1 cellular context compared by ENCODE assay signal in the genomic region with DNA sequence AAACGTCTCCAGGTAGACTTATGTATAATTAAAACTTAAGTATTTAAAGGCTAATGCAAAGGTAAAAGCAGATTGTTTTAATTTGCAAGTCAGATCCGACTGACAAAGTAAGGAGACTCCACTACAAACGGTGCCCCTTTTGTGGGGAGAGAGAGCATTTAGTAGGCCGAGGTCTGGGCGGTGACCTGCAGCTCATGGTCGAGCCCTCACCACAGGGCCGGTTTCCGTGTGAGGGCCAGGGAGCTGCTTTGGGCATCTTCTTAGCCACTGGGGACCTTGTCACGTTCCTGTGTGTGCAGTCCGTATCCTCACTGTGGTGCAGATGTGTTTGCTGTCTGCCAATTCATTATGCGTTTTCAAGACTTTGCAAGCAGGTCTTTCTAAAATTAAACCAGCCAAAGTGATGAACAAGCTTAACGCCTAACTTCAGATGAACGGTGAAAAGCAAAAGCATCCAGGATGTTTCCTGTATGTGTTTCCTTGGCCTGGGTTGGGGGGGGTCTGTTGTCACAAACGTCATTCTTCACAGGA.
TF ChIP-seq lines count a peak whose summit lies in the region.

No MANE protein-coding gene starts in this region.

TF ChIP-seq in SK-N-SH treated with all-trans-retinoic acid at 6 μM for 48 hours, 23 proteins besides CTCF, POLR2A, EP300 and RAD21 (continued from another document):
- TF ChIP-seq PATZ1 (CRISPR knock-in tag; IDR thresholded peaks at IDR 0.05; ENCODE audit: borderline replicate concordance) (no peak), ZFP3 (CRISPR knock-in tag; IDR thresholded peaks at IDR 0.05) (no peak), PPARA (CRISPR knock-in tag; IDR thresholded peaks at IDR 0.05; ENCODE audit: borderline replicate concordance) (no peak), OSR1 (CRISPR knock-in tag; IDR thresholded peaks at IDR 0.05) (no peak)
- TF ChIP-seq, protein P1, sequence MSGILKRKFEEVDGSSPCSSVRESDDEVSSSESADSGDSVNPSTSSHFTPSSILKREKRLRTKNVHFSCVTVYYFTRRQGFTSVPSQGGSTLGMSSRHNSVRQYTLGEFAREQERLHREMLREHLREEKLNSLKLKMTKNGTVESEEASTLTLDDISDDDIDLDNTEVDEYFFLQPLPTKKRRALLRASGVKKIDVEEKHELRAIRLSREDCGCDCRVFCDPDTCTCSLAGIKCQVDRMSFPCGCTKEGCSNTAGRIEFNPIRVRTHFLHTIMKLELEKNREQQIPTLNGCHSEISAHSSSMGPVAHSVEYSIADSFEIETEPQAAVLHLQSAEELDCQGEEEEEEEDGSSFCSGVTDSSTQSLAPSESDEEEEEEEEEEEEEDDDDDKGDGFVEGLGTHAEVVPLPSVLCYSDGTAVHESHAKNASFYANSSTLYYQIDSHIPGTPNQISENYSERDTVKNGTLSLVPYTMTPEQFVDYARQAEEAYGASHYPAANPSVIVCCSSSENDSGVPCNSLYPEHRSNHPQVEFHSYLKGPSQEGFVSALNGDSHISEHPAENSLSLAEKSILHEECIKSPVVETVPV (CRISPR knock-in tag; IDR thresholded peaks at IDR 0.05), result no peak
TF ChIP-seq in SK-N-SH treated with all-trans-retinoic acid at 6 μM for 48 hours: peak in this region for 0.
